Comparison of ENCODE assay signal across 25 cellular contexts in genomic region chr10:132180736-132181135, GRCh38. TPM values are rescaled to one million over a fixed set of nuclear protein-coding genes. Genes with fewer than 3 reads are reported as not detected.
"Had no signal": no experiment of that assay in that cellular context is flagged by ENCODE, and none has a peak within 500 bp of the region (broad histone marks: within the 10 kb centered on the region; RNA-seq: fewer than 3 reads in every experiment).

No MANE protein-coding gene starts in this region.

- H3K4me3 ChIP-seq: dorsolateral prefrontal cortex, lower lobe of right lung, smooth muscle cell, thyroid gland had no signal

- H3K36me3 ChIP-seq: lower lobe of right lung, thyroid gland had no signal

- FAIRE-seq: colon, frontal cortex had no signal

- H3K4me2 ChIP-seq: smooth muscle cell had no signal

- ATAC-seq: left colon; left ventricle myocardium superior; lower lobe of right lung; naive thymus-derived CD8-positive, alpha-beta T cell; sciatic nerve; stimulated activated naive CD8-positive, alpha-beta T cell treated with anti-CD3 and anti-CD28 coated beads, Interleukin-15, amount 100 ng/mL, for 72 hours had no signal

- H3K4me3 Mint-ChIP-seq: immature natural killer cell; naive thymus-derived CD8-positive, alpha-beta T cell; nephron progenitor cell; stimulated activated naive CD8-positive, alpha-beta T cell treated with anti-CD3 and anti-CD28 coated beads, Interleukin-15, amount 100 ng/mL, for 72 hours had no signal

- H3K79me2 ChIP-seq: parathyroid adenoma had no signal

- H2AFZ ChIP-seq: parathyroid adenoma had no signal

- H3K27ac Mint-ChIP-seq: immature natural killer cell; naive thymus-derived CD8-positive, alpha-beta T cell; nephron progenitor cell; progenitor cell of endocrine pancreas; stimulated activated naive CD8-positive, alpha-beta T cell treated with anti-CD3 and anti-CD28 coated beads, Interleukin-15, amount 100 ng/mL, for 72 hours had no signal

- H3K27ac ChIP-seq: lower lobe of right lung, parathyroid adenoma, thyroid gland had no signal

- H3K9me3 Mint-ChIP-seq: immature natural killer cell; naive thymus-derived CD8-positive, alpha-beta T cell; nephron progenitor cell; stimulated activated naive CD8-positive, alpha-beta T cell treated with anti-CD3 and anti-CD28 coated beads, Interleukin-15, amount 100 ng/mL, for 72 hours had no signal

- H3K9me3 ChIP-seq: lower lobe of right lung, thyroid gland had no signal

- H3K9ac ChIP-seq: parathyroid adenoma had no signal

- DNase-seq: dorsolateral prefrontal cortex; effector CD4-positive, alpha-beta T cell; hypothalamus; immature natural killer cell; islet precursor cell; kidney glomerular epithelial cell; left colon; left ventricle myocardium superior; lower lobe of right lung; naive thymus-derived CD8-positive, alpha-beta T cell; nephron progenitor cell; stimulated activated CD4-positive, alpha-beta T cell treated with anti-CD3 and anti-CD28 coated beads, Interleukin-12 subunit alpha, Interleukin-12 subunit beta, amount 100 ng/mL, for 4 hours; stimulated activated CD4-positive, alpha-beta T cell treated with anti-CD3 and anti-CD28 coated beads, Interleukin-1b, Interleukin-23, amount 100 ng/mL, for 48 hours; stimulated activated CD4-positive, alpha-beta T cell treated with anti-CD3 and anti-CD28 coated beads, Interleukin-4, amount 100 ng/mL, for 1 hour; stimulated activated CD8-positive, alpha-beta memory T cell treated with anti-CD3 and anti-CD28 coated beads, Interleukin-4, amount 100 ng/mL, for 48 hours; stimulated activated naive CD4-positive, alpha-beta T cell; stimulated activated naive CD8-positive, alpha-beta T cell treated with anti-CD3 and anti-CD28 coated beads, Interleukin-15, amount 100 ng/mL, for 72 hours; thyroid gland; trophoblast cell had no signal

- H3K36me3 Mint-ChIP-seq: immature natural killer cell; naive thymus-derived CD8-positive, alpha-beta T cell had no signal

RNA-seq across cellular contexts. Expression of gene DPYSL4, which starts 6.0 kb away (rescaled TPM):
- polyA plus RNA-seq: immature natural killer cell had no signal
